12 cellular contexts compared by ENCODE assay signal in genomic region chr9:82091100-82091499, GRCh38.
"Had no signal": no experiment of that assay in that cellular context is flagged by ENCODE, and none has a peak within 500 bp of the region (broad histone marks: within the 10 kb centered on the region; RNA-seq: fewer than 3 reads in every experiment).

No MANE protein-coding gene starts in this region.

- H3K9me3 ChIP-seq: gastrocnemius medialis, heart right ventricle, tibial artery had no signal

- H3K36me3 ChIP-seq: cardiac muscle cell, gastrocnemius medialis, heart right ventricle, tibial artery had no signal

- DNase-seq: activated CD8-positive, alpha-beta memory T cell treated with anti-CD3 and anti-CD28 coated beads, Interleukin-2, amount 50 U/mL, for 48 hours; activated CD8-positive, alpha-beta T cell treated with anti-CD3 and anti-CD28 coated beads, Interleukin-2, amount 10 ng/mL, durations not matched to agents 7 days and 5 days; activated naive CD8-positive, alpha-beta T cell treated with anti-CD3 and anti-CD28 coated beads, Interleukin-2, amount 10 ng/mL, durations not matched to agents 7 days and 5 days; anterior cingulate cortex; effector CD8-positive, alpha-beta T cell; gastrocnemius medialis; heart right ventricle; T-helper 9 cell; tibial artery had no signal

- H3K27me3 ChIP-seq: gastrocnemius medialis, heart right ventricle, tibial artery had no signal

- H3K27ac ChIP-seq: cardiac muscle cell, coronary artery, gastrocnemius medialis, heart right ventricle, skin epidermis, tibial artery had no signal

- H3K4me1 ChIP-seq: gastrocnemius medialis, heart right ventricle, tibial artery had no signal

- H3K4me3 ChIP-seq: cardiac muscle cell, coronary artery, gastrocnemius medialis, heart right ventricle, skin epidermis, tibial artery had no signal
